Comparison of ENCODE assay signal across 9 cellular contexts in the genomic region with DNA sequence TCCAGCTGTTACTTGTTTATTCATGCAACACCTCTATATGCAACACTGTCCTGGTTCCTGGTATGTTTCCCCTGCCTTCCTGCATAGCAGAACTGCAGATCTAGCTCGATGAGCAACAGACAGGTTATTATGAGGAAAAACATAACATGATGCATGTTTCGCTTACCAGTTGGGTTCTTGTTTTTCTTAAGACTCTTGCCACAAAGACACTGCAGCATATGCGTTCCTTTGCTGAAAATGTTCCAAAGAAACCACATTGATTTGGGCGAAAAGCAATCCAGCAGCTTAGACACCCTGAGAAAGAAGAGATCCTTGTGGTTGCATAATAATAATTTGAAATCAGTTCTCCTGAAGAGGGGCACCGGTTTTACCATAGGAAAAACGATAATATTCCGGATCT. TPM values are rescaled to one million over a fixed set of nuclear protein-coding genes. Genes with fewer than 3 reads are reported as not detected.
DNase-seq lines count a peak whose midpoint lies in the region; ATAC-seq lines count a peak whose summit lies in the region.
"Had no signal": no experiment of that assay in that cellular context is flagged by ENCODE, and none has a peak within 500 bp of the region (broad histone marks: within the 10 kb centered on the region; RNA-seq: fewer than 3 reads in every experiment).

No MANE protein-coding gene starts in this region.

- H3K36me3 ChIP-seq in mesendoderm (ENCODE audit: control insufficient read depth, insufficient read depth, low read length) (no peaks in the 10 kb centered on the region), urinary bladder (ENCODE audit: insufficient read depth) (no peaks in the 10 kb centered on the region)
- H3K36me3 ChIP-seq: cardiac muscle cell had no signal

- no peak overlapping the region for H2BK15ac ChIP-seq in mesendoderm (replicated peaks; ENCODE audit: low read depth)

- no peak overlapping the region for H2AK5ac ChIP-seq in mesendoderm (ENCODE audit: low read length)

- no peak overlapping the region for H3K23ac ChIP-seq in mesendoderm (ENCODE audit: low read length)

- H3K4me1 Mint-ChIP-seq in activated naive CD4-positive, alpha-beta T cell treated with anti-CD3 and anti-CD28 coated beads, Interleukin-2, amount 50 U/mL, for 24 hours: peaks cover 28% of the 10 kb centered on the region

- no peaks in the 10 kb centered on the region for H3K79me1 ChIP-seq in mesendoderm (ENCODE audit: low read length)

- peak overlapping the region; percentile 77 for H3K4me3 Mint-ChIP-seq in activated naive CD4-positive, alpha-beta T cell treated with anti-CD3 and anti-CD28 coated beads, Interleukin-2, amount 50 U/mL, for 24 hours

- H3K4ac ChIP-seq in mesendoderm (ENCODE audit: low read depth, low read length): no peak overlapping the region

- no CpG with 5 or more reads among the region's 7 CpGs for WGBS in mesendoderm (ENCODE audit: extremely low coverage, insufficient coverage, low lambda C conversion rate)
- WGBS in urinary bladder: 15% methylated on average over 7 of the region's 7 CpGs

- H2BK5ac ChIP-seq in mesendoderm (ENCODE audit: low read length): no peak overlapping the region

- H3K27ac Mint-ChIP-seq in activated naive CD4-positive, alpha-beta T cell treated with anti-CD3 and anti-CD28 coated beads, Interleukin-2, amount 50 U/mL, for 24 hours: no peak overlapping the region

- H3K27ac ChIP-seq in cingulate gyrus (ENCODE audit: low read depth, low read length) (peak overlapping the region; percentile 31), mesendoderm (ENCODE audit: low read depth, low read length) (no peak overlapping the region), urinary bladder (ENCODE audit: low read depth) (no peak overlapping the region)
- H3K27ac ChIP-seq: cardiac muscle cell had no signal

- peaks cover 4% of the 10 kb centered on the region for H3K9me3 Mint-ChIP-seq in activated naive CD4-positive, alpha-beta T cell treated with anti-CD3 and anti-CD28 coated beads, Interleukin-2, amount 50 U/mL, for 24 hours

- no peaks in the 10 kb centered on the region for H3K36me3 Mint-ChIP-seq in activated naive CD4-positive, alpha-beta T cell treated with anti-CD3 and anti-CD28 coated beads, Interleukin-2, amount 50 U/mL, for 24 hours

- peaks cover 3% of the 10 kb centered on the region for H3K27me3 ChIP-seq in mesendoderm (ENCODE audit: insufficient read depth, low read length, poor library complexity)

- H3K4me1 ChIP-seq in mesendoderm (ENCODE audit: control insufficient read depth, low read depth, low read length) (peaks cover 2% of the 10 kb centered on the region), urinary bladder (ENCODE audit: insufficient read depth) (no peaks in the 10 kb centered on the region)

- H4K5ac ChIP-seq in mesendoderm (ENCODE audit: low read length): no peak overlapping the region

- peak overlapping the region; percentile 6 for H3K56ac ChIP-seq in mesendoderm (ENCODE audit: low read length)

- no peak for DNase-seq in activated naive CD4-positive, alpha-beta T cell (lab: John Stamatoyannopoulos, UW)
- DNase-seq in mesendoderm (no peak), HK-2 (ENCODE audit: unreplicated experiment) (no peak)

- peak overlapping the region; percentile 57 for H3K9ac ChIP-seq in mesendoderm (ENCODE audit: low read length)

- no peak overlapping the region for H2BK120ac ChIP-seq in mesendoderm (ENCODE audit: low read depth, low read length)

- H3K4me2 ChIP-seq in mesendoderm (ENCODE audit: low read length): peak overlapping the region; percentile 79

- no peak for ATAC-seq in GM18907 (IDR thresholded peaks at IDR 0.05; ENCODE audit: unreplicated experiment)
- ATAC-seq in GM21447 (IDR thresholded peaks at IDR 0.05; ENCODE audit: unreplicated experiment): no peak

- H3K4me3 ChIP-seq in mesendoderm (ENCODE audit: low read length): peak overlapping the region; percentile 7
- peak overlapping the region; percentile 40 for H3K4me3 ChIP-seq in urinary bladder (ENCODE audit: low read depth, low read length)

- no peak overlapping the region for H4K8ac ChIP-seq in mesendoderm (ENCODE audit: low read depth, low read length)

- no peaks in the 10 kb centered on the region for H3K79me2 ChIP-seq in mesendoderm (ENCODE audit: control insufficient read depth, insufficient read depth, low read length)

- H3K18ac ChIP-seq in mesendoderm (ENCODE audit: low read length): no peak overlapping the region

- H3K27me3 Mint-ChIP-seq in activated naive CD4-positive, alpha-beta T cell treated with anti-CD3 and anti-CD28 coated beads, Interleukin-2, amount 50 U/mL, for 24 hours: peaks cover 49% of the 10 kb centered on the region

RNA-seq across cellular contexts. Expression of a gene that starts 0.5 kb away (rescaled TPM):
- polyA plus RNA-seq in mesendoderm (2013, experiment 1 of 2): 0.20 TPM
- polyA plus RNA-seq in mesendoderm (2013, experiment 2 of 2): 0.22 TPM
- total RNA-seq in urinary bladder: 4.5 TPM
- polyA plus RNA-seq in urinary bladder: 0.20 TPM
- total RNA-seq: cardiac muscle cell had no signal
- polyA plus RNA-seq: cardiac muscle cell had no signal
